In the genomic region with DNA sequence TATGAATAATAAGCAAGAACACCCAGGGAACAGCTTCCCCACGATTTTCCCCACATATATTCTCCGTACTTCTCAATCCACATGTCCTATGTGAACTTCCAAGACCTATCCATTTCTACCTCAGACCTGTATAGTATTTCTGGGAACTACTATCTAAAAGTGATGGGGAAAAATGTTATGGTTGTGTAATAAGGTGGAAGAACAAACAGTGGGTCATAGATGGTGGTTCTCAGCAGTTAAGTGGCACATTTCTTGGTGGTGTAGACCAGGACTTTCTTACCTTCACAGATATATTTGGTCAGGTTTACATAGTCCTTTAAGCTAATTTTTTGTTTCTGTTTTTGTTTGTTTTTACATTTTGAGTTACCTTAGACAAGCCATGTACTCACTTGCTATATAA, we compare ENCODE assay signal across 1 cellular context.
TF ChIP-seq lines count a peak whose summit lies in the region.

No MANE protein-coding gene starts in this region.

TF ChIP-seq in HepG2, 621 proteins besides CTCF, POLR2A, EP300 and RAD21 (continued from another document):
- TF ChIP-seq, protein P1, sequence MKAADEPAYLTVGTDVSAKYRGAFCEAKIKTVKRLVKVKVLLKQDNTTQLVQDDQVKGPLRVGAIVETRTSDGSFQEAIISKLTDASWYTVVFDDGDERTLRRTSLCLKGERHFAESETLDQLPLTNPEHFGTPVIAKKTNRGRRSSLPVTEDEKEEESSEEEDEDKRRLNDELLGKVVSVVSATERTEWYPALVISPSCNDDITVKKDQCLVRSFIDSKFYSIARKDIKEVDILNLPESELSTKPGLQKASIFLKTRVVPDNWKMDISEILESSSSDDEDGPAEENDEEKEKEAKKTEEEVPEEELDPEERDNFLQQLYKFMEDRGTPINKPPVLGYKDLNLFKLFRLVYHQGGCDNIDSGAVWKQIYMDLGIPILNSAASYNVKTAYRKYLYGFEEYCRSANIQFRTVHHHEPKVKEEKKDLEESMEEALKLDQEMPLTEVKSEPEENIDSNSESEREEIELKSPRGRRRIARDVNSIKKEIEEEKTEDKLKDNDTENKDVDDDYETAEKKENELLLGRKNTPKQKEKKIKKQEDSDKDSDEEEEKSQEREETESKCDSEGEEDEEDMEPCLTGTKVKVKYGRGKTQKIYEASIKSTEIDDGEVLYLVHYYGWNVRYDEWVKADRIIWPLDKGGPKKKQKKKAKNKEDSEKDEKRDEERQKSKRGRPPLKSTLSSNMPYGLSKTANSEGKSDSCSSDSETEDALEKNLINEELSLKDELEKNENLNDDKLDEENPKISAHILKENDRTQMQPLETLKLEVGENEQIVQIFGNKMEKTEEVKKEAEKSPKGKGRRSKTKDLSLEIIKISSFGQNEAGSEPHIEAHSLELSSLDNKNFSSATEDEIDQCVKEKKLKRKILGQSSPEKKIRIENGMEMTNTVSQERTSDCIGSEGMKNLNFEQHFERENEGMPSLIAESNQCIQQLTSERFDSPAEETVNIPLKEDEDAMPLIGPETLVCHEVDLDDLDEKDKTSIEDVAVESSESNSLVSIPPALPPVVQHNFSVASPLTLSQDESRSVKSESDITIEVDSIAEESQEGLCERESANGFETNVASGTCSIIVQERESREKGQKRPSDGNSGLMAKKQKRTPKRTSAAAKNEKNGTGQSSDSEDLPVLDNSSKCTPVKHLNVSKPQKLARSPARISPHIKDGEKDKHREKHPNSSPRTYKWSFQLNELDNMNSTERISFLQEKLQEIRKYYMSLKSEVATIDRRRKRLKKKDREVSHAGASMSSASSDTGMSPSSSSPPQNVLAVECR (CRISPR knock-in tag; IDR thresholded peaks at IDR 0.05; ENCODE audit: borderline replicate concordance), result no peak
- TF ChIP-seq RFXAP (CRISPR knock-in tag; IDR thresholded peaks at IDR 0.05; ENCODE audit: borderline replicate concordance), result no peak
- TF ChIP-seq MTF1 (CRISPR knock-in tag; IDR thresholded peaks at IDR 0.05), result no peak
TF ChIP-seq in HepG2: peak in this region for 0.
